In genomic region chr10:125032474-125032873, GRCh38 we compare ENCODE assay signal across 15 cellular contexts.
"Had no signal": no experiment of that assay in that cellular context is flagged by ENCODE, and none has a peak within 500 bp of the region (broad histone marks: within the 10 kb centered on the region; RNA-seq: fewer than 3 reads in every experiment).

No MANE protein-coding gene starts in this region.

- H3K4me3 ChIP-seq: gastrocnemius medialis, heart right ventricle, lower lobe of right lung, right atrium auricular region had no signal

- H3K27me3 Mint-ChIP-seq: dendritic cell treated with granulocyte-macrophage colony-stimulating factor and Interleukin-4, amounts not matched to agents 40 ng/mL and 50 ng/mL, for 4 days; stimulated activated naive CD8-positive, alpha-beta T cell treated with anti-CD3 and anti-CD28 coated beads, Interleukin-15, amount 100 ng/mL, for 72 hours had no signal

- H3K4me1 Mint-ChIP-seq: stimulated activated naive CD8-positive, alpha-beta T cell treated with anti-CD3 and anti-CD28 coated beads, Interleukin-15, amount 100 ng/mL, for 72 hours had no signal

- H3K27me3 ChIP-seq: gastrocnemius medialis, heart right ventricle, right atrium auricular region had no signal

- H3K9me3 Mint-ChIP-seq: dendritic cell treated with granulocyte-macrophage colony-stimulating factor and Interleukin-4, amounts not matched to agents 40 ng/mL and 50 ng/mL, for 4 days; stimulated activated naive CD8-positive, alpha-beta T cell treated with anti-CD3 and anti-CD28 coated beads, Interleukin-15, amount 100 ng/mL, for 72 hours had no signal

- H3K27ac Mint-ChIP-seq: dendritic cell treated with granulocyte-macrophage colony-stimulating factor and Interleukin-4, amounts not matched to agents 40 ng/mL and 50 ng/mL, for 4 days; stimulated activated naive CD8-positive, alpha-beta T cell treated with anti-CD3 and anti-CD28 coated beads, Interleukin-15, amount 100 ng/mL, for 72 hours had no signal

- ATAC-seq: gastrocnemius medialis; heart right ventricle; left colon; lower lobe of right lung; stimulated activated naive CD8-positive, alpha-beta T cell treated with anti-CD3 and anti-CD28 coated beads, Interleukin-15, amount 100 ng/mL, for 72 hours had no signal

- H3K27ac ChIP-seq: epithelial cell of prostate, gastrocnemius medialis, heart right ventricle, lower lobe of right lung, right atrium auricular region had no signal

- DNase-seq: activated CD4-positive, CD25-positive, alpha-beta regulatory T cell treated with anti-CD3 and anti-CD28 coated beads, Interleukin-2, amount 50 U/mL, for 72 hours; activated naive CD4-positive, alpha-beta T cell treated with Interleukin-2 at 50 U/mL for 16 hours; activated T-cell treated with anti-CD3 and anti-CD28 coated beads for 4 hours; anterior cingulate cortex; effector memory CD4-positive, alpha-beta T cell; gastrocnemius medialis; heart right ventricle; left colon; lower lobe of right lung; midbrain; stimulated activated CD4-positive, alpha-beta T cell treated with anti-CD3 and anti-CD28 coated beads, Interleukin-1b, Interleukin-23, amount 100 ng/mL, for 48 hours; stimulated activated naive CD8-positive, alpha-beta T cell treated with anti-CD3 and anti-CD28 coated beads, Interleukin-15, amount 100 ng/mL, for 72 hours had no signal

- H3K4me3 Mint-ChIP-seq: dendritic cell treated with granulocyte-macrophage colony-stimulating factor and Interleukin-4, amounts not matched to agents 40 ng/mL and 50 ng/mL, for 4 days; stimulated activated naive CD8-positive, alpha-beta T cell treated with anti-CD3 and anti-CD28 coated beads, Interleukin-15, amount 100 ng/mL, for 72 hours had no signal

- H3K36me3 ChIP-seq: gastrocnemius medialis had no signal
